Comparison of ENCODE assay signal across 6 cellular contexts in the genomic region with DNA sequence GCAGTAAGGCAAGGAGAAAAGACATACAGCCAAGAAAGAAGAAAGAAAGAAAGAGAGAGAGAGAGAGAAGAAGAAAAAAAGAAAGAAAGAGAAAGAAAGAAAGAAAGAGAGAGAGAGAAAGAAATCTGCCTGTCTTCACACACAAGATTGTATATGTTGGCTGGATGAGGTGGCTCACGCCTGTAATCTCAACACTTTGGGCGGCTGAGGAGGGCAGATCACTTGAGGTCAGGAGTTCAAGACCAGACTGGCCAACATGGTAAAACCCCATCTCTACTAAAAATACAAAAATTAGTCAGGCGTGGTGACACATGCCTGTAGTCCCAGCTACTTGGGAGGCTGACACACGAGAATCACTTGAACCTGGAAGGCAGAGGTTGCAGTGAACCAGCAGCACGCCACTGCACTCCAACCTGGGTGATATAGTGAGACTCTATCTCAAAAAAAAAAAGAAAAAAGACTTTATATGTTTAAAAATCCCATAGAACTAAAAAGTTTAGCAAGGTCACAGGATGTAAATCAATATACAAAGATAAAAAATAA.
DNase-seq lines count a peak whose midpoint lies in the region; ATAC-seq, FAIRE-seq and TF ChIP-seq lines count a peak whose summit lies in the region.
"Not testable (repeated sequence)": the region's sequence is repeated elsewhere in the genome, so short reads cannot be mapped to it uniquely, and the experiment has no call there.

No MANE protein-coding gene starts in this region.

- H2AFZ ChIP-seq in K562 (ENCODE audit: low read depth, low read length) = not testable (repeated sequence)

- H3K27ac Mint-ChIP-seq in activated CD4-positive, alpha-beta T cell treated with anti-CD3 and anti-CD28 coated beads for 36 hours; activated CD4-positive, alpha-beta memory T cell treated with anti-CD3 and anti-CD28 coated beads for 36 hours; activated T-helper 17 cell treated with anti-CD3 and anti-CD28 coated beads, Interleukin-2, amount 50 U/mL, for 72 hours: not testable (repeated sequence)

- BruUV-seq in K562 (replicated peaks; lab: Mats Ljungman, UMichigan) = not testable (repeated sequence)

- H3K4me1 ChIP-seq in K562 (replicated peaks in 1 of 2; ENCODE audit: control insufficient read depth in 2 of 2, insufficient read depth in 2 of 2, low read length in 2 of 2) = not testable (repeated sequence)

- not testable (repeated sequence) for H3K27ac ChIP-seq in K562 (ENCODE audit: extremely low read depth, low read depth, low read length)

- H3K4me3 Mint-ChIP-seq in activated CD4-positive, alpha-beta T cell treated with anti-CD3 and anti-CD28 coated beads for 36 hours; activated CD4-positive, alpha-beta memory T cell treated with anti-CD3 and anti-CD28 coated beads for 36 hours; activated T-helper 17 cell treated with anti-CD3 and anti-CD28 coated beads, Interleukin-2, amount 50 U/mL, for 72 hours: not testable (repeated sequence)

- H3K36me3 Mint-ChIP-seq in activated CD4-positive, alpha-beta T cell treated with anti-CD3 and anti-CD28 coated beads for 36 hours (ENCODE audit: low read depth); activated CD4-positive, alpha-beta memory T cell treated with anti-CD3 and anti-CD28 coated beads for 36 hours; activated T-helper 17 cell treated with anti-CD3 and anti-CD28 coated beads, Interleukin-2, amount 50 U/mL, for 72 hours (ENCODE audit: low read depth): not testable (repeated sequence)

- not testable (repeated sequence) for H4K20me1 ChIP-seq in K562 (replicated peaks; ENCODE audit: control insufficient read depth, insufficient read depth, low read length)

- H3K9me1 ChIP-seq in K562 (ENCODE audit: control insufficient read depth, insufficient read depth, low read length) = not testable (repeated sequence)

- not testable (repeated sequence) for FAIRE-seq in K562 (lab: Jason Lieb, UNC)

- H3K79me2 ChIP-seq in K562 (ENCODE audit: control insufficient read depth, insufficient read depth, low read length) = not testable (repeated sequence)

- in situ Hi-C loops in K562 (cut with MboI) = not testable (repeated sequence)

- not testable (repeated sequence) for H3K27me3 ChIP-seq in K562 (ENCODE audit: control insufficient read depth in 2 of 2, insufficient read depth in 2 of 2, low read length in 2 of 2)

- ATAC-seq in activated CD4-positive, alpha-beta T cell treated with anti-CD3 and anti-CD28 coated beads for 36 hours; K562: not testable (repeated sequence)
- ATAC-seq in activated T-helper 17 cell treated with anti-CD3 and anti-CD28 coated beads, Interleukin-2, amount 50 U/mL, for 72 hours (replicated peaks) = peak; percentile 82

- TF ChIP-seq CTCF in K562 (IDR thresholded peaks at IDR 0.05 in 2 of 3, conservative IDR thresholded peaks at IDR 0.05 in 1 of 3; ENCODE audit: insufficient read depth in 2 of 3, low read depth in 1 of 3, low read length in 3 of 3) = not testable (repeated sequence)

- TF ChIP-seq RAD21 in K562 (CRISPR knock-in tag; conservative IDR thresholded peaks at IDR 0.05 in 1 of 2, IDR thresholded peaks at IDR 0.05 in 1 of 2) = not testable (repeated sequence)

- H3K4me3 ChIP-seq in K562 = not testable (repeated sequence)

- 9% methylated on average over 5 of the region's 5 CpGs for WGBS in K562 (ENCODE audit: insufficient coverage, low coverage, missing lambda C conversion rate)

- TF ChIP-seq EP300 in K562 (IDR thresholded peaks at IDR 0.05; ENCODE audit: low read length) = not testable (repeated sequence)

- not testable (repeated sequence) for H3K9ac ChIP-seq in K562 (ENCODE audit: insufficient read depth in 1 of 2, low read depth in 2 of 2, low read length in 2 of 2)

- POLR2A ChIA-PET in activated CD4-positive, alpha-beta T cell treated with anti-CD3 and anti-CD28 coated beads for 36 hours (lab: Charles Lee); activated CD4-positive, alpha-beta memory T cell treated with anti-CD3 and anti-CD28 coated beads for 36 hours (lab: Charles Lee); K562 (lab: Yijun Ruan, JAX): not testable (repeated sequence)

- intact Hi-C loops in activated CD4-positive, alpha-beta T cell treated with anti-CD3 and anti-CD28 coated beads for 36 hours (cut with DNase I, micrococcal nuclease); activated CD4-positive, alpha-beta memory T cell treated with anti-CD3 and anti-CD28 coated beads for 36 hours (cut with micrococcal nuclease); K562 (cut with micrococcal nuclease); posterior vena cava (cut with DNase I): not testable (repeated sequence)

- H3K9me3 ChIP-seq in K562 (replicated peaks; ENCODE audit: control insufficient read depth, insufficient read depth, low read depth, low read length) = not testable (repeated sequence)

- H3K9me3 Mint-ChIP-seq in activated CD4-positive, alpha-beta T cell treated with anti-CD3 and anti-CD28 coated beads for 36 hours (ENCODE audit: low read depth); activated CD4-positive, alpha-beta memory T cell treated with anti-CD3 and anti-CD28 coated beads for 36 hours; activated T-helper 17 cell treated with anti-CD3 and anti-CD28 coated beads, Interleukin-2, amount 50 U/mL, for 72 hours: not testable (repeated sequence)

- CTCF ChIA-PET in activated CD4-positive, alpha-beta T cell treated with anti-CD3 and anti-CD28 coated beads for 36 hours (lab: Charles Lee) = interaction anchor here (0.7 to 1.0 kb wide), 2 partner anchors 16 to 317 kb away, joined by 3 to 4 read pairs; no protein-coding TSS in a partner anchor
- CTCF ChIA-PET in activated CD4-positive, alpha-beta memory T cell treated with anti-CD3 and anti-CD28 coated beads for 36 hours (lab: Charles Lee) = not testable (repeated sequence)
- CTCF ChIA-PET in K562 (lab: Yijun Ruan, JAX; ENCODE audit: low intra/inter-chr PET ratio) = interaction anchor here (0.6 kb wide), 1 partner anchor 90 kb away, joined by 3 read pairs; no protein-coding TSS in a partner anchor

- H3K4me1 Mint-ChIP-seq in activated CD4-positive, alpha-beta T cell treated with anti-CD3 and anti-CD28 coated beads for 36 hours; activated CD4-positive, alpha-beta memory T cell treated with anti-CD3 and anti-CD28 coated beads for 36 hours (ENCODE audit: low read depth); activated T-helper 17 cell treated with anti-CD3 and anti-CD28 coated beads, Interleukin-2, amount 50 U/mL, for 72 hours: not testable (repeated sequence)

- H3K27me3 Mint-ChIP-seq in activated CD4-positive, alpha-beta T cell treated with anti-CD3 and anti-CD28 coated beads for 36 hours; activated CD4-positive, alpha-beta memory T cell treated with anti-CD3 and anti-CD28 coated beads for 36 hours; activated T-helper 17 cell treated with anti-CD3 and anti-CD28 coated beads, Interleukin-2, amount 50 U/mL, for 72 hours: not testable (repeated sequence)

- not testable (repeated sequence) for H3K36me3 ChIP-seq in K562 (ENCODE audit: control insufficient read depth, insufficient read depth, low read length)

- TF ChIP-seq POLR2A in K562 (conservative IDR thresholded peaks at IDR 0.05) = not testable (repeated sequence)

- not testable (repeated sequence) for H3K4me2 ChIP-seq in K562 (ENCODE audit: insufficient read depth, low read length)

- DNase-seq in activated CD4-positive, alpha-beta T cell treated with anti-CD3 and anti-CD28 coated beads for 36 hours = peak; percentile 32
- DNase-seq in activated CD4-positive, alpha-beta memory T cell treated with anti-CD3 and anti-CD28 coated beads for 36 hours = peak; percentile 44
- not testable (repeated sequence) for DNase-seq in K562 (ENCODE audit: extremely low read depth in 1 of 4, low spot score in 3 of 4)
- peak; percentile 4 for DNase-seq in posterior vena cava (ENCODE audit: low spot score)
- DNase-seq in stimulated activated CD4-positive, alpha-beta T cell treated with anti-CD3 and anti-CD28 coated beads, Interleukin-1b, Interleukin-23, amount 100 ng/mL, for 48 hours = peak; percentile 25

TF ChIP-seq in K562, 482 proteins besides CTCF, POLR2A, EP300 and RAD21:
- TF ChIP-seq, protein P1, sequence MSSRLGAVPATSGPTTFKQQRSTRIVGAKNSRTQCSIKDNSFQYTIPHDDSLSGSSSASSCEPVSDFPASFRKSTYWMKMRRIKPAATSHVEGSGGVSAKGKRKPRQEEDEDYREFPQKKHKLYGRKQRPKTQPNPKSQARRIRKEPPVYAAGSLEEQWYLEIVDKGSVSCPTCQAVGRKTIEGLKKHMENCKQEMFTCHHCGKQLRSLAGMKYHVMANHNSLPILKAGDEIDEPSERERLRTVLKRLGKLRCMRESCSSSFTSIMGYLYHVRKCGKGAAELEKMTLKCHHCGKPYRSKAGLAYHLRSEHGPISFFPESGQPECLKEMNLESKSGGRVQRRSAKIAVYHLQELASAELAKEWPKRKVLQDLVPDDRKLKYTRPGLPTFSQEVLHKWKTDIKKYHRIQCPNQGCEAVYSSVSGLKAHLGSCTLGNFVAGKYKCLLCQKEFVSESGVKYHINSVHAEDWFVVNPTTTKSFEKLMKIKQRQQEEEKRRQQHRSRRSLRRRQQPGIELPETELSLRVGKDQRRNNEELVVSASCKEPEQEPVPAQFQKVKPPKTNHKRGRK (tag; IDR thresholded peaks at IDR 0.05) = 0 out of 2 replicates have a peak, but pooled peaks have one; percentile 16
